19 cellular contexts compared by ENCODE assay signal in the genomic region with DNA sequence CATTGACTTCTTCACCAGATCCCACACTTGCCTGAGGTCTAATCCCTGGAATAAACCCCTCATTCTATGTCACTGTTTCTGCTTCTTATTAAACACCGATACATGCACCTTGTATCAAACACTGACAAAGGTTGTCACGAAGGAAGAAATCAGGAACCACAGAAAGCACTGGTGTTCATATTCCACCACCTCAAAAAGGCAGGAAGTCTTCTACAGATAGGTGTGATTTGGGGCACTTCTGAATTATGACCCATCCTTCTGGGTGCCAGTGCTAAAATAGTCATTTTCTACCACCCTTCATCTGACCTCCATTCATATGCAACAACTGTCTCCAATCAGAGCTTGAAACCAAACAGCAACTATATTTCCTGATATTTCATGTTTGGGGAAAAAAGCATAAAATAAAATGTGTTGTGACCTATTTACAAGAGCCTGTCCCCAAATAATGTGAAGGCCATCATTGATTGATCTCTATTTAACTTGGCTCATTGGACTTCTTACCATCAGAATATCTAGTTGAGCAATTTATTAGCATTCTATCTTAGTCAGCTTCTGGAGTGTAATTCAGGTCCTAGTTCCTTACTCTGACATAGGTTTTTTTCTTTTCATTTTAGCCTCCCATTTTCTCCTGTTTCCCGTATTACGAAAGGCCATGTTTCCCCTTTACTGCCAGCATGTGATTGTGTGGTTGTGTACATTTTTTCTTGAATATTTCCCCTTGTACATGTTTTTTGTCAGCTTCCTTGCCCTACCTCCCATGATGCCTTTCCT. TPM values are rescaled to one million over a fixed set of nuclear protein-coding genes. Genes with fewer than 3 reads are reported as not detected.
A peak's percentile ranks its signal among the peaks of the same experiment; 100 is the strongest.
DNase-seq lines count a peak whose midpoint lies in the region; ATAC-seq, FAIRE-seq and TF ChIP-seq lines count a peak whose summit lies in the region.
"Had no signal": no experiment of that assay in that cellular context is flagged by ENCODE, and none has a peak within 500 bp of the region (broad histone marks: within the 10 kb centered on the region; RNA-seq: fewer than 3 reads in every experiment).

No MANE protein-coding gene starts in this region.

- H3K79me2 ChIP-seq in PC-3 (ENCODE audit: low read length) (no peaks in the 10 kb centered on the region), smooth muscle cell (ENCODE audit: low read depth) (peaks cover 2% of the 10 kb centered on the region)

- H3K9me3 ChIP-seq in PC-3 (ENCODE audit: low read length) (no peaks in the 10 kb centered on the region), smooth muscle cell (replicated peaks; ENCODE audit: low read depth) (no peaks in the 10 kb centered on the region)
- H3K9me3 ChIP-seq: upper lobe of left lung had no signal

- POLR2A ChIA-PET in activated naive CD8-positive, alpha-beta T cell treated with anti-CD3 and anti-CD28 coated beads, Interleukin-2, amount 10 ng/mL, durations not matched to agents 7 days and 5 days (lab: Charles Lee): interaction anchor here (1.0 kb wide), 1 partner anchor 45 kb away, joined by 3 read pairs; no protein-coding TSS in a partner anchor
- POLR2A ChIA-PET in PC-3 (lab: Charles Lee; ENCODE audit: unreplicated experiment): no interaction called here

- TF ChIP-seq CTCF in PC-3 (conservative IDR thresholded peaks at IDR 0.05; ENCODE audit: low read depth, low read length): no peak
- no peak for TF ChIP-seq CTCF in smooth muscle cell (IDR thresholded peaks at IDR 0.05; ENCODE audit: borderline replicate concordance, insufficient read depth, poor library complexity, severe bottlenecking)

- H4K20me1 ChIP-seq in PC-3 (ENCODE audit: low read length) (no peaks in the 10 kb centered on the region), smooth muscle cell (ENCODE audit: low read depth) (no peaks in the 10 kb centered on the region)

- H3K4me2 ChIP-seq in PC-3 (ENCODE audit: low read length) (no peak overlapping the region), smooth muscle cell (peak overlapping the region; percentile 76)

- H3F3A ChIP-seq in PC-3 (ENCODE audit: low read length, unreplicated experiment) (no peaks in the 10 kb centered on the region), smooth muscle cell (ENCODE audit: low read depth) (peaks cover 17% of the 10 kb centered on the region)

- H3K4me3 Mint-ChIP-seq in activated naive CD8-positive, alpha-beta T cell treated with anti-CD3 and anti-CD28 coated beads, Interleukin-2, amount 10 ng/mL, durations not matched to agents 7 days and 5 days: no peak overlapping the region
- H3K4me3 Mint-ChIP-seq in activated naive CD8-positive, alpha-beta T cell treated with anti-CD3 and anti-CD28 coated beads for 36 hours: no peak overlapping the region
- H3K4me3 Mint-ChIP-seq: activated naive CD4-positive, alpha-beta T cell treated with anti-CD3 and anti-CD28 coated beads, Interleukin-2, amount 10 ng/mL, durations not matched to agents 7 days and 5 days had no signal

- intact Hi-C loops in PC-3 (cut with micrococcal nuclease): no loop called here

- no peaks in the 10 kb centered on the region for H3K9me3 Mint-ChIP-seq in activated naive CD8-positive, alpha-beta T cell treated with anti-CD3 and anti-CD28 coated beads, Interleukin-2, amount 10 ng/mL, durations not matched to agents 7 days and 5 days
- H3K9me3 Mint-ChIP-seq in activated naive CD8-positive, alpha-beta T cell treated with anti-CD3 and anti-CD28 coated beads for 36 hours: no peaks in the 10 kb centered on the region
- H3K9me3 Mint-ChIP-seq: activated naive CD4-positive, alpha-beta T cell treated with anti-CD3 and anti-CD28 coated beads, Interleukin-2, amount 10 ng/mL, durations not matched to agents 7 days and 5 days had no signal

- FAIRE-seq in H54 (lab: Jason Lieb, UNC): no peak
- FAIRE-seq: endothelial cell of umbilical vein had no signal

- TSS peak; percentile 9 for BruUV-seq in PC-3 (replicated peaks; lab: Mats Ljungman, UMichigan)

- H3K27me3 ChIP-seq in PC-3 (ENCODE audit: low read length) (no peaks in the 10 kb centered on the region), smooth muscle cell (ENCODE audit: low read depth) (no peaks in the 10 kb centered on the region)
- H3K27me3 ChIP-seq: upper lobe of left lung had no signal

- H3K27me3 Mint-ChIP-seq in activated naive CD8-positive, alpha-beta T cell treated with anti-CD3 and anti-CD28 coated beads, Interleukin-2, amount 10 ng/mL, durations not matched to agents 7 days and 5 days: no peaks in the 10 kb centered on the region
- H3K27me3 Mint-ChIP-seq in activated naive CD8-positive, alpha-beta T cell treated with anti-CD3 and anti-CD28 coated beads for 36 hours: no peaks in the 10 kb centered on the region
- H3K27me3 Mint-ChIP-seq: activated naive CD4-positive, alpha-beta T cell treated with anti-CD3 and anti-CD28 coated beads, Interleukin-2, amount 10 ng/mL, durations not matched to agents 7 days and 5 days had no signal

- no peak for DNase-seq in activated naive CD8-positive, alpha-beta T cell treated with anti-CD3 and anti-CD28 coated beads, Interleukin-2, amount 10 ng/mL, durations not matched to agents 7 days and 5 days
- no peak for DNase-seq in activated naive CD8-positive, alpha-beta T cell treated with anti-CD3 and anti-CD28 coated beads for 36 hours
- DNase-seq in PC-3: no peak
- peak; percentile 52 for DNase-seq in fibroblast of peridontal ligament (ENCODE audit: extremely low read depth)
- no peak for DNase-seq in smooth muscle cell (lab: John Stamatoyannopoulos, UW; ENCODE audit: unreplicated experiment)
- no peak for DNase-seq in H54 (ENCODE audit: insufficient read length, low spot score)
- DNase-seq in G401 (ENCODE audit: low spot score): no peak
- DNase-seq in NCI-H2107 (lab: John Stamatoyannopoulos, UW): no peak
- DNase-seq: activated CD8-positive, alpha-beta memory T cell treated with anti-CD3 and anti-CD28 coated beads, Interleukin-2, amount 50 U/mL, for 48 hours; activated naive CD4-positive, alpha-beta T cell treated with anti-CD3 and anti-CD28 coated beads, Interleukin-2, amount 10 ng/mL, durations not matched to agents 7 days and 5 days; caudate nucleus; left cardiac atrium; NCI-H146; stimulated activated CD4-positive, alpha-beta T cell treated with anti-CD3 and anti-CD28 coated beads, Interleukin-2, amount 100 ng/mL, for 24 hours; SW 1271; upper lobe of left lung had no signal

- peak overlapping the region; percentile 46 for H3K27ac Mint-ChIP-seq in activated naive CD8-positive, alpha-beta T cell treated with anti-CD3 and anti-CD28 coated beads, Interleukin-2, amount 10 ng/mL, durations not matched to agents 7 days and 5 days
- H3K27ac Mint-ChIP-seq in activated naive CD8-positive, alpha-beta T cell treated with anti-CD3 and anti-CD28 coated beads for 36 hours: no peak overlapping the region
- H3K27ac Mint-ChIP-seq: activated naive CD4-positive, alpha-beta T cell treated with anti-CD3 and anti-CD28 coated beads, Interleukin-2, amount 10 ng/mL, durations not matched to agents 7 days and 5 days had no signal

- peaks cover 38% of the 10 kb centered on the region for H3K36me3 Mint-ChIP-seq in activated naive CD8-positive, alpha-beta T cell treated with anti-CD3 and anti-CD28 coated beads, Interleukin-2, amount 10 ng/mL, durations not matched to agents 7 days and 5 days
- H3K36me3 Mint-ChIP-seq in activated naive CD8-positive, alpha-beta T cell treated with anti-CD3 and anti-CD28 coated beads for 36 hours: peaks cover 29% of the 10 kb centered on the region

- no peak overlapping the region for H3K9ac ChIP-seq in PC-3 (ENCODE audit: low read length)
- peak overlapping the region; percentile 38 for H3K9ac ChIP-seq in smooth muscle cell (ENCODE audit: low read depth)

- 72% methylated on average over 4 of the region's 4 CpGs for WGBS in smooth muscle cell (ENCODE audit: low lambda C conversion rate)

- no peak for TF ChIP-seq POLR2A in H54 (IDR thresholded peaks at IDR 0.05; ENCODE audit: low read depth, low read length)

- in situ Hi-C loops in G401 (cut with HindIII; ENCODE audit: low sequenced_read_pairs): no loop called here

- no peaks in the 10 kb centered on the region for H3K9me2 ChIP-seq in PC-3 (replicated peaks; ENCODE audit: low read length)

- peaks cover 10% of the 10 kb centered on the region for H3K4me1 ChIP-seq in PC-3 (ENCODE audit: insufficient read depth, low read length)
- peaks cover 12% of the 10 kb centered on the region for H3K4me1 ChIP-seq in smooth muscle cell (ENCODE audit: low read depth)
- H3K4me1 ChIP-seq: upper lobe of left lung had no signal

- H3K27ac ChIP-seq in PC-3 (ENCODE audit: low read length) (no peak overlapping the region), smooth muscle cell (ENCODE audit: low read depth) (peak overlapping the region; percentile 94)
- H3K27ac ChIP-seq: 22Rv1 had no signal

- H3K36me3 ChIP-seq in PC-3 (ENCODE audit: low read depth, low read length) (no peaks in the 10 kb centered on the region), smooth muscle cell (ENCODE audit: low read depth) (peaks cover 17% of the 10 kb centered on the region)

- CTCF ChIA-PET in PC-3 (lab: Charles Lee): no interaction called here

- H3K4me1 Mint-ChIP-seq in activated naive CD8-positive, alpha-beta T cell treated with anti-CD3 and anti-CD28 coated beads, Interleukin-2, amount 10 ng/mL, durations not matched to agents 7 days and 5 days: peaks cover 10% of the 10 kb centered on the region
- H3K4me1 Mint-ChIP-seq in activated naive CD8-positive, alpha-beta T cell treated with anti-CD3 and anti-CD28 coated beads for 36 hours: peaks cover 7% of the 10 kb centered on the region

- ATAC-seq in activated naive CD8-positive, alpha-beta T cell treated with anti-CD3 and anti-CD28 coated beads, Interleukin-2, amount 10 ng/mL, durations not matched to agents 7 days and 5 days (ENCODE audit: low read depth): no peak
- no peak for ATAC-seq in PC-3
- ATAC-seq: HCT116 had no signal

- no peak overlapping the region for H3K4me3 ChIP-seq in PC-3 (ENCODE audit: low read length)
- H3K4me3 ChIP-seq in smooth muscle cell: no peak overlapping the region
- H3K4me3 ChIP-seq: upper lobe of left lung had no signal

- H2AFZ ChIP-seq in PC-3 (ENCODE audit: low read length) (no peak overlapping the region), smooth muscle cell (ENCODE audit: low read depth) (no peak overlapping the region)

RNA-seq across cellular contexts. Expression of gene DUSP10, which starts 43.1 kb away (rescaled TPM):
- 10 to 100 TPM; 14.8 to 15.7 TPM for total RNA-seq in activated naive CD8-positive, alpha-beta T cell treated with anti-CD3 and anti-CD28 coated beads, Interleukin-2, amount 10 ng/mL, durations not matched to agents 7 days and 5 days
- 10 to 100 TPM; 32.7 to 33.0 TPM for total RNA-seq in activated naive CD8-positive, alpha-beta T cell treated with anti-CD3 and anti-CD28 coated beads for 36 hours
- total RNA-seq in PC-3 (2014; rRNA removed): 5.1 and 6.2 TPM in 2 replicates
- 78.2 and 104 TPM in 2 replicates for total RNA-seq in smooth muscle cell
- polyA plus RNA-seq in smooth muscle cell: 49.7 and 56.8 TPM in 2 replicates
- not detected in 2 replicates for total RNA-seq in G401 (2014; rRNA removed; shearing (Covaris generic))
